In genomic region chr9:70255521-70255920, GRCh38 we compare ENCODE assay signal across 15 cellular contexts. TPM values are rescaled to one million over a fixed set of nuclear protein-coding genes. Genes with fewer than 3 reads are reported as not detected.
DNase-seq lines count a peak whose midpoint lies in the region; ATAC-seq, FAIRE-seq and TF ChIP-seq lines count a peak whose summit lies in the region.
"Had no signal": no experiment of that assay in that cellular context is flagged by ENCODE, and none has a peak within 500 bp of the region (broad histone marks: within the 10 kb centered on the region; RNA-seq: fewer than 3 reads in every experiment).

No MANE protein-coding gene starts in this region.

- DNase-seq in Calu3: no peak
- no peak for DNase-seq in ascending aorta (ENCODE audit: low spot score in 2 of 2)
- no peak for DNase-seq in keratinocyte (ENCODE audit: low read depth, low spot score)
- DNase-seq in skeletal muscle cell (ENCODE audit: low read depth): peak; percentile 31
- no peak for DNase-seq in H7
- DNase-seq in spleen: no peak
- no peak for DNase-seq in OCI-LY7 (ENCODE audit: low spot score)
- DNase-seq: activated naive CD8-positive, alpha-beta T cell treated with anti-CD3 and anti-CD28 coated beads, Interleukin-2, amount 10 ng/mL, durations not matched to agents 7 days and 5 days; CD8-positive, alpha-beta T cell; effector memory CD8-positive, alpha-beta T cell; immature natural killer cell; NCI-H1092 treated with DMSO at 0.1 percent for 48 hours; T-helper 2 cell had no signal

- H3K79me2 ChIP-seq in keratinocyte (ENCODE audit: control insufficient read depth, insufficient read depth, low read length) (peaks cover 17% of the 10 kb centered on the region), OCI-LY7 (ENCODE audit: insufficient read depth, low read depth, low read length) (peaks cover 16% of the 10 kb centered on the region)

- H3K4me1 Mint-ChIP-seq in Calu3 (ENCODE audit: low read depth, unreplicated experiment): peaks cover 16% of the 10 kb centered on the region

- ATAC-seq in HG03378 (IDR thresholded peaks at IDR 0.05; ENCODE audit: unreplicated experiment): no peak
- ATAC-seq: CD8-positive, alpha-beta T cell; effector memory CD8-positive, alpha-beta T cell had no signal

- H3K9me1 ChIP-seq in keratinocyte (ENCODE audit: control insufficient read depth, extremely low read depth, insufficient read depth, low read length): no peaks in the 10 kb centered on the region

- FAIRE-seq in keratinocyte (lab: Jason Lieb, UNC): no peak
- FAIRE-seq: GM12892 had no signal

- H3K4me3 ChIP-seq in ascending aorta (peak overlapping the region; percentile 31 to 75), keratinocyte (ENCODE audit: control insufficient read depth in 2 of 3, extremely low read depth in 1 of 3, insufficient read depth in 2 of 3, low read depth in 1 of 3, low read length in 3 of 3) (peak overlapping the region in 2 of 3 experiments; percentile 4 to 24), skeletal muscle cell (ENCODE audit: low read depth, low read length) (peak overlapping the region; percentile 79), H7 (ENCODE audit: insufficient read depth, low read depth, low read length) (no peak overlapping the region), spleen (no peak overlapping the region), OCI-LY7 (ENCODE audit: low read depth, low read length, poor library complexity, severe bottlenecking) (no peak overlapping the region)

- H3K27me3 ChIP-seq in ascending aorta (no peaks in the 10 kb centered on the region), keratinocyte (ENCODE audit: control insufficient read depth, extremely low read depth, insufficient read depth, low read length) (no peaks in the 10 kb centered on the region), H7 (ENCODE audit: control insufficient read depth, insufficient read depth, low read length) (no peaks in the 10 kb centered on the region), spleen (replicated peaks in 1 of 7) (no peaks in the 10 kb centered on the region)

- CTCF ChIA-PET in Calu3 (lab: Charles Lee) (no interaction called here), OCI-LY7 (lab: Charles Lee; ENCODE audit: unreplicated experiment) (no interaction called here)

- no peaks in the 10 kb centered on the region for H3K9me2 ChIP-seq in OCI-LY7 (ENCODE audit: insufficient read depth, low read length)

- TF ChIP-seq POLR2A in spleen (IDR thresholded peaks at IDR 0.05): no peak

- no peaks in the 10 kb centered on the region for H3K36me3 ChIP-seq in ascending aorta
- H3K36me3 ChIP-seq in keratinocyte (ENCODE audit: control insufficient read depth in 2 of 2, extremely low read depth in 1 of 2, insufficient read depth in 2 of 2, low read length in 2 of 2): peaks cover 0 to 2% of the 10 kb centered on the region in 2 experiments
- no peaks in the 10 kb centered on the region for H3K36me3 ChIP-seq in H7 (replicated peaks; ENCODE audit: control insufficient read depth, insufficient read depth, low read length)
- no peaks in the 10 kb centered on the region for H3K36me3 ChIP-seq in spleen
- H3K36me3 ChIP-seq in OCI-LY7 (ENCODE audit: insufficient read depth, low read length): peaks cover 7% of the 10 kb centered on the region

- 94 to 100% (median 95%) methylated on average over 1 of the region's 1 CpG for WGBS in spleen, 5 donors

- H2AFZ ChIP-seq in keratinocyte (ENCODE audit: control insufficient read depth, low read length) (peak overlapping the region; percentile 60), OCI-LY7 (ENCODE audit: low read length) (no peak overlapping the region)

- H3K9ac ChIP-seq in keratinocyte (ENCODE audit: control insufficient read depth, extremely low read depth, insufficient read depth, low read length): peak overlapping the region; percentile 54

- TF ChIP-seq CTCF in Calu3 (IDR thresholded peaks at IDR 0.05; ENCODE audit: unreplicated experiment) (no peak), ascending aorta (IDR thresholded peaks at IDR 0.05) (no peak), keratinocyte (optimal IDR thresholded peaks at IDR 0.05 in 1 of 3, IDR thresholded peaks at IDR 0.05 in 1 of 3, conservative IDR thresholded peaks at IDR 0.05 in 1 of 3; ENCODE audit: extremely low read depth in 1 of 3, insufficient read depth in 2 of 3, low read length in 3 of 3) (no peak), spleen (IDR thresholded peaks at IDR 0.05 in 8 of 11, conservative IDR thresholded peaks at IDR 0.05 in 3 of 11) (no peak), OCI-LY7 (conservative IDR thresholded peaks at IDR 0.05; ENCODE audit: low read length) (no peak)

- peak overlapping the region; percentile 97 for H3K4me3 Mint-ChIP-seq in Calu3 (ENCODE audit: low read depth, unreplicated experiment)
- H3K4me3 Mint-ChIP-seq: activated naive CD8-positive, alpha-beta T cell treated with anti-CD3 and anti-CD28 coated beads, Interleukin-2, amount 10 ng/mL, durations not matched to agents 7 days and 5 days; CD8-positive, alpha-beta T cell; effector memory CD8-positive, alpha-beta T cell; immature natural killer cell had no signal

- dilution Hi-C loops in keratinocyte (cut with MboI; ENCODE audit: extremely low pct_ligation_motif_present, low sequenced_read_pairs): no loop called here

- no peaks in the 10 kb centered on the region for H3K27me3 Mint-ChIP-seq in Calu3 (ENCODE audit: unreplicated experiment)
- H3K27me3 Mint-ChIP-seq: activated naive CD8-positive, alpha-beta T cell treated with anti-CD3 and anti-CD28 coated beads, Interleukin-2, amount 10 ng/mL, durations not matched to agents 7 days and 5 days had no signal

- no peaks in the 10 kb centered on the region for H3K9me3 ChIP-seq in ascending aorta
- H3K9me3 ChIP-seq in keratinocyte (ENCODE audit: control insufficient read depth, low read depth, low read length): no peaks in the 10 kb centered on the region
- H3K9me3 ChIP-seq in spleen: no peaks in the 10 kb centered on the region
- H3K9me3 ChIP-seq in OCI-LY7 (ENCODE audit: low read length): no peaks in the 10 kb centered on the region

- H3K4me2 ChIP-seq in keratinocyte (ENCODE audit: control insufficient read depth, extremely low read depth, insufficient read depth, low read depth, low read length) (peak overlapping the region; percentile 84), OCI-LY7 (ENCODE audit: low read length) (no peak overlapping the region)

- intact Hi-C loops in Calu3 (cut with micrococcal nuclease; ENCODE audit: unreplicated experiment): loop anchor here (5.0 kb wide), 2 partner anchors 143 to 498 kb away; no protein-coding TSS in a partner anchor
- intact Hi-C loops in ascending aorta (cut with DNase I): loop anchor here (5.0 to 10.0 kb wide), 4 partner anchors 157 to 1649 kb away; partner anchors contain the start of gene KLF9
- intact Hi-C loops in spleen (cut with DNase I; ENCODE audit: low total_unique reads): no loop called here
- intact Hi-C loops in OCI-LY7 (cut with micrococcal nuclease; ENCODE audit: unreplicated experiment): loop anchor here (10.0 kb wide), 2 partner anchors 169 to 349 kb away; no protein-coding TSS in a partner anchor

- H3K4me1 ChIP-seq in ascending aorta (peaks cover 0 to 26% of the 10 kb centered on the region in 2 donors), keratinocyte (ENCODE audit: control insufficient read depth, extremely low read depth, insufficient read depth, low read length) (peaks cover 39% of the 10 kb centered on the region), spleen (peaks cover 15 to 30% (median 21%) of the 10 kb centered on the region in 6 donors), OCI-LY7 (ENCODE audit: insufficient read depth, low read length, poor library complexity, severe bottlenecking) (peaks cover 22% of the 10 kb centered on the region)

- POLR2A ChIA-PET in OCI-LY7 (lab: Charles Lee): no interaction called here

- no peaks in the 10 kb centered on the region for H3K9me3 Mint-ChIP-seq in Calu3 (ENCODE audit: low read depth, unreplicated experiment)
- H3K9me3 Mint-ChIP-seq: activated naive CD8-positive, alpha-beta T cell treated with anti-CD3 and anti-CD28 coated beads, Interleukin-2, amount 10 ng/mL, durations not matched to agents 7 days and 5 days; CD8-positive, alpha-beta T cell; effector memory CD8-positive, alpha-beta T cell; immature natural killer cell had no signal

- peaks cover 48% of the 10 kb centered on the region for H3K36me3 Mint-ChIP-seq in Calu3 (ENCODE audit: insufficient read depth, unreplicated experiment)
- H3K36me3 Mint-ChIP-seq: immature natural killer cell had no signal

- H3K27ac ChIP-seq in ascending aorta (no peak overlapping the region), keratinocyte (ENCODE audit: control insufficient read depth, insufficient read depth, low read length) (peak overlapping the region; percentile 67), spleen (no peak overlapping the region), OCI-LY7 (ENCODE audit: low read depth, low read length, poor library complexity, severe bottlenecking) (no peak overlapping the region)

- H3K27ac Mint-ChIP-seq in Calu3 (ENCODE audit: unreplicated experiment): peak overlapping the region; percentile 94
- H3K27ac Mint-ChIP-seq: activated naive CD8-positive, alpha-beta T cell treated with anti-CD3 and anti-CD28 coated beads, Interleukin-2, amount 10 ng/mL, durations not matched to agents 7 days and 5 days; CD8-positive, alpha-beta T cell; effector memory CD8-positive, alpha-beta T cell; immature natural killer cell had no signal

- BruUV-seq in Calu3 (replicated peaks; lab: Mats Ljungman, UMichigan) (no TSS peak), OCI-LY7 (replicated peaks; lab: Mats Ljungman, UMichigan) (no TSS peak)

- H4K20me1 ChIP-seq in keratinocyte (ENCODE audit: control insufficient read depth, extremely low read depth, insufficient read depth, low read length) (peaks cover 2% of the 10 kb centered on the region), OCI-LY7 (ENCODE audit: insufficient read depth, low read length) (0 out of 2 replicates have a peak, but pooled peaks cover under 1% of the 10 kb centered on the region)

RNA-seq across cellular contexts. Expression of gene SMC5, which starts 3.3 kb away (rescaled TPM):
- total RNA-seq in Calu3 (2022) (26.4 and 28.6 TPM in 2 replicates), ascending aorta (13.9 TPM), spleen (10 to 100 TPM; 27.0 to 39.9 (median 31.8) TPM), OCI-LY7 (2022) (38.9 and 45.4 TPM in 2 replicates)
- polyA plus RNA-seq in keratinocyte (8.1 to 16.5 TPM (median 9.1 TPM) in 3 replicates), spleen (1 to 10 TPM; 7.4 to 9.7 (median 7.6) TPM)
- 22.1 TPM for polyA plus RNA-seq in keratinocyte (2011; ENCODE audit: low read depth)
- polyA plus RNA-seq in keratinocyte (2011; cell fraction: cytosol; rRNA removed): 4.5 and 8.3 TPM in 2 replicates
- 13.5 and 46.8 TPM in 2 replicates for polyA plus RNA-seq in keratinocyte (2011; cell fraction: nucleus; rRNA removed)
- polyA plus RNA-seq in keratinocyte (2012; ENCODE audit: low replicate concordance): 7.0 and 11.9 TPM in 2 replicates
- polyA minus RNA-seq in keratinocyte: 1.6 to 13.8 TPM (median 3.8 TPM) in 3 replicates
- 6.7 TPM for polyA minus RNA-seq in keratinocyte (2011; cell fraction: cytosol; rRNA and poly(A)+ RNA removed)
- polyA minus RNA-seq in keratinocyte (2011; cell fraction: nucleus; rRNA and poly(A)+ RNA removed): 11.0 and 24.7 TPM in 2 replicates
- 11.1 and 25.9 TPM in 2 replicates for total RNA-seq in H7 (2014; rRNA removed; shearing (Covaris generic))
- 34.9 and 42.0 TPM in 2 replicates for total RNA-seq in OCI-LY7 (2014; rRNA removed; shearing (Covaris generic))

Comparison
In these comparisons a context has a peak if more than half of its experiments do, and no peak if none do; other contexts are left out.
1. H3K4me3 ChIP-seq: peak in ascending aorta (2 of 2), keratinocyte (2 of 3) and skeletal muscle cell (single experiment); none in H7 (single experiment), spleen (0 of 8) and OCI-LY7 (single experiment).